In genomic region chr3:6110451-6110850, GRCh38 we compare ENCODE assay signal across 10 cellular contexts.
"Had no signal": no experiment of that assay in that cellular context is flagged by ENCODE, and none has a peak within 500 bp of the region (broad histone marks: within the 10 kb centered on the region; RNA-seq: fewer than 3 reads in every experiment).

No MANE protein-coding gene starts in this region.

- H2AFZ ChIP-seq: GM23248 had no signal

- DNase-seq: GM23248, H9, HCEC 1CT, Karpas-422, KBM-7 had no signal

- H3K4me2 ChIP-seq: KMS-11 had no signal

- H3K9ac ChIP-seq: GM23248, KMS-11 had no signal

- FAIRE-seq: H1, H54, HepG2 had no signal

- H3K4me3 ChIP-seq: GM23248 had no signal

- H3K27ac ChIP-seq: GM23248, HL-60, KMS-11 had no signal

- ATAC-seq: HepG2 had no signal
